ENCODE assay signal across 11 cellular contexts in the genomic region with DNA sequence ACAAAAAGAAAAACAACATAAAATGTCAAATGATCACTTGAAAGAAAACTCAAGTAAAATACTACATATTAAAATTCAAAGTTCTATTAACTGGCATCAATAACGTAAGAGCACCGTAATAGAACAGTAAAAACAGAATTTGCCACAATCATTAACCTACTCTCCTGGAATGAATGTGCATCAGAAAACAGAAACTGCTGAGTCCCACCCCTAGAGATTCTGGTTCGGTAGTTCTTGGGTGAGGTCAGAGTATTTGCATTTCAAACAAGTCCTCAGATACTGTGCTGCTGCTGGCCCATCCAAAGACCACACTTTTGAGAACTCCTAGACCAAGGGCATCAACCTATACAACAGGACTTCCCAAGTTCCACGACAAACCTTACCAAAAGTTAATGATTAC. TPM values are rescaled to one million over a fixed set of nuclear protein-coding genes. Genes with fewer than 3 reads are reported as not detected.
DNase-seq lines count a peak whose midpoint lies in the region; ATAC-seq lines count a peak whose summit lies in the region.
"Had no signal": no experiment of that assay in that cellular context is flagged by ENCODE, and none has a peak within 500 bp of the region (broad histone marks: within the 10 kb centered on the region; RNA-seq: fewer than 3 reads in every experiment).

No MANE protein-coding gene starts in this region.

- no peak overlapping the region for H2AK5ac ChIP-seq in mesenchymal stem cell (ENCODE audit: low read length, severe bottlenecking)

- H3K27me3 ChIP-seq in mesenchymal stem cell (ENCODE audit: control insufficient read depth in 1 of 2, insufficient read depth in 1 of 2, low read length in 2 of 2), result no peaks in the 10 kb centered on the region

- no peaks in the 10 kb centered on the region for H3K9me3 ChIP-seq in mesenchymal stem cell (ENCODE audit: control insufficient read depth, low read length)

- H3K18ac ChIP-seq in mesenchymal stem cell (ENCODE audit: low read depth in 1 of 2, low read length in 2 of 2), result no peak overlapping the region

- peaks cover 3 to 17% of the 10 kb centered on the region in 2 donors for H3K4me1 Mint-ChIP-seq in effector memory CD8-positive, alpha-beta T cell (ENCODE audit: low read depth in 2 of 2)

- peak overlapping the region; percentile 18 to 77 for H3K27ac Mint-ChIP-seq in effector memory CD8-positive, alpha-beta T cell

- no peak overlapping the region for H3K14ac ChIP-seq in mesenchymal stem cell (ENCODE audit: low read length in 2 of 2)

- no peak overlapping the region for H3K27ac ChIP-seq in mesenchymal stem cell (ENCODE audit: low read length, poor library complexity, severe bottlenecking)

- no peak overlapping the region for H3K4me3 ChIP-seq in mesenchymal stem cell (ENCODE audit: insufficient read depth in 1 of 2, low read depth in 1 of 2, low read length in 2 of 2)

- no peak overlapping the region for H3K9ac ChIP-seq in mesenchymal stem cell (ENCODE audit: low read length)

- no peak overlapping the region for H3K4me3 Mint-ChIP-seq in effector memory CD8-positive, alpha-beta T cell
- H3K4me3 Mint-ChIP-seq: activated naive CD4-positive, alpha-beta T cell treated with anti-CD3 and anti-CD28 coated beads, Interleukin-2, amount 50 U/mL, for 24 hours; naive thymus-derived CD8-positive, alpha-beta T cell had no signal

- ATAC-seq in GM18520 (IDR thresholded peaks at IDR 0.05; ENCODE audit: unreplicated experiment) (peak; percentile 64), GM19467 (IDR thresholded peaks at IDR 0.05; ENCODE audit: unreplicated experiment) (peak; percentile 81), HG03039 (IDR thresholded peaks at IDR 0.05; ENCODE audit: unreplicated experiment) (peak; percentile 70)
- no peak for ATAC-seq in effector memory CD8-positive, alpha-beta T cell (replicated peaks)
- ATAC-seq: naive thymus-derived CD8-positive, alpha-beta T cell had no signal

- H3K4ac ChIP-seq in mesenchymal stem cell (ENCODE audit: low read depth in 1 of 2, low read length in 2 of 2), result no peak overlapping the region

- no peak overlapping the region for H3K23ac ChIP-seq in mesenchymal stem cell (ENCODE audit: low read length in 2 of 2)

- H2BK15ac ChIP-seq in mesenchymal stem cell (ENCODE audit: low read depth, poor library complexity, severe bottlenecking), result no peak overlapping the region

- no peak overlapping the region for H2BK5ac ChIP-seq in mesenchymal stem cell (ENCODE audit: low read depth, low read length, poor library complexity, severe bottlenecking)

- peaks cover 82% of the 10 kb centered on the region for H3K36me3 Mint-ChIP-seq in effector memory CD8-positive, alpha-beta T cell (ENCODE audit: insufficient read depth)

- no peak for DNase-seq in effector memory CD8-positive, alpha-beta T cell
- no peak for DNase-seq in mesenchymal stem cell
- DNase-seq in occipital lobe (lab: John Stamatoyannopoulos, UW), result no peak
- DNase-seq in AG08395 (ENCODE audit: low spot score), result no peak
- no peak for DNase-seq in NCI-H2196 (lab: John Stamatoyannopoulos, UW; ENCODE audit: unreplicated experiment)
- DNase-seq: DMS79; naive thymus-derived CD8-positive, alpha-beta T cell had no signal

- peaks cover 18 to 89% of the 10 kb centered on the region in 2 experiments for H3K36me3 ChIP-seq in mesenchymal stem cell (ENCODE audit: control insufficient read depth in 1 of 2, insufficient read depth in 2 of 2, low read depth in 1 of 2, low read length in 2 of 2)

- peaks cover 22% of the 10 kb centered on the region for H3K79me1 ChIP-seq in mesenchymal stem cell (replicated peaks; ENCODE audit: low read length, poor library complexity, severe bottlenecking)

- no peak overlapping the region for H2BK12ac ChIP-seq in mesenchymal stem cell (ENCODE audit: low read length in 2 of 2)

- H4K8ac ChIP-seq in mesenchymal stem cell (ENCODE audit: low read length), result no peak overlapping the region

- WGBS in mesenchymal stem cell, result 92% methylated on average over 3 of the region's 4 CpGs

- no peak overlapping the region for H3K4me2 ChIP-seq in mesenchymal stem cell (ENCODE audit: low read length, poor library complexity, severe bottlenecking)

- H4K91ac ChIP-seq in mesenchymal stem cell (ENCODE audit: low read length), result no peak overlapping the region

- no peaks in the 10 kb centered on the region for H3K9me3 Mint-ChIP-seq in effector memory CD8-positive, alpha-beta T cell
- H3K9me3 Mint-ChIP-seq: activated naive CD4-positive, alpha-beta T cell treated with anti-CD3 and anti-CD28 coated beads, Interleukin-2, amount 50 U/mL, for 24 hours; naive thymus-derived CD8-positive, alpha-beta T cell had no signal

- H3K4me1 ChIP-seq in mesenchymal stem cell (ENCODE audit: control insufficient read depth, insufficient read depth, low read depth, low read length), result peaks cover 2% of the 10 kb centered on the region

- H2BK120ac ChIP-seq in mesenchymal stem cell (ENCODE audit: low read depth, low read length), result no peak overlapping the region

- no peaks in the 10 kb centered on the region for H3K27me3 Mint-ChIP-seq in effector memory CD8-positive, alpha-beta T cell
- H3K27me3 Mint-ChIP-seq: activated naive CD4-positive, alpha-beta T cell treated with anti-CD3 and anti-CD28 coated beads, Interleukin-2, amount 50 U/mL, for 24 hours; naive thymus-derived CD8-positive, alpha-beta T cell had no signal

- H2AFZ ChIP-seq in mesenchymal stem cell (ENCODE audit: low read depth, low read length), result no peak overlapping the region

RNA-seq across cellular contexts. Expression of a gene that starts 23.5 kb away (rescaled TPM):
- 48.3 TPM for polyA plus RNA-seq in mesenchymal stem cell (2013, experiment 1 of 2)
- polyA plus RNA-seq in mesenchymal stem cell (2013, experiment 2 of 2), result 51.1 TPM
- total RNA-seq in occipital lobe, result 32.3 TPM
